1 cellular context compared by ENCODE assay signal in the genomic region with DNA sequence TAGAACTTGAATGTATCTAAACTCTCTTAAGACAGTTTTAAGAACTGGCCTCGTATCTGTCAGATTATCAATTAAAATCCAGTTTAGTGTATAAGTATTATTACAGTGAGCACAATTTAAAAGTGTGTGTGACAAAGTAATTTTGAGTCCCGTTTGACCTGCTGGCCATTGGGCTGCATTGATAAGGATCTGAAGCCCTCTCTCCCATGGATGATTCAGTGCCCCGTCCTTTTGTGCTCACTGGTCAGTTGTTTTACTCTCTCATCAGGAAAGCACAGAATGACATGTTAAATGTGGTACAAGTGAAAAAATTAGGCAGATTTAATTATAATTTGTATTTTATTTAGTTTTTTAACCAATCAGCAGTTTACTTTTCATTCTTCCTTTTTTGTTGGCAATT.
TF ChIP-seq lines count a peak whose summit lies in the region.

No MANE protein-coding gene starts in this region.

TF ChIP-seq in HCT116, 20 proteins besides CTCF, POLR2A, EP300 and RAD21 (continued from another document):
- TF ChIP-seq, protein P1, sequence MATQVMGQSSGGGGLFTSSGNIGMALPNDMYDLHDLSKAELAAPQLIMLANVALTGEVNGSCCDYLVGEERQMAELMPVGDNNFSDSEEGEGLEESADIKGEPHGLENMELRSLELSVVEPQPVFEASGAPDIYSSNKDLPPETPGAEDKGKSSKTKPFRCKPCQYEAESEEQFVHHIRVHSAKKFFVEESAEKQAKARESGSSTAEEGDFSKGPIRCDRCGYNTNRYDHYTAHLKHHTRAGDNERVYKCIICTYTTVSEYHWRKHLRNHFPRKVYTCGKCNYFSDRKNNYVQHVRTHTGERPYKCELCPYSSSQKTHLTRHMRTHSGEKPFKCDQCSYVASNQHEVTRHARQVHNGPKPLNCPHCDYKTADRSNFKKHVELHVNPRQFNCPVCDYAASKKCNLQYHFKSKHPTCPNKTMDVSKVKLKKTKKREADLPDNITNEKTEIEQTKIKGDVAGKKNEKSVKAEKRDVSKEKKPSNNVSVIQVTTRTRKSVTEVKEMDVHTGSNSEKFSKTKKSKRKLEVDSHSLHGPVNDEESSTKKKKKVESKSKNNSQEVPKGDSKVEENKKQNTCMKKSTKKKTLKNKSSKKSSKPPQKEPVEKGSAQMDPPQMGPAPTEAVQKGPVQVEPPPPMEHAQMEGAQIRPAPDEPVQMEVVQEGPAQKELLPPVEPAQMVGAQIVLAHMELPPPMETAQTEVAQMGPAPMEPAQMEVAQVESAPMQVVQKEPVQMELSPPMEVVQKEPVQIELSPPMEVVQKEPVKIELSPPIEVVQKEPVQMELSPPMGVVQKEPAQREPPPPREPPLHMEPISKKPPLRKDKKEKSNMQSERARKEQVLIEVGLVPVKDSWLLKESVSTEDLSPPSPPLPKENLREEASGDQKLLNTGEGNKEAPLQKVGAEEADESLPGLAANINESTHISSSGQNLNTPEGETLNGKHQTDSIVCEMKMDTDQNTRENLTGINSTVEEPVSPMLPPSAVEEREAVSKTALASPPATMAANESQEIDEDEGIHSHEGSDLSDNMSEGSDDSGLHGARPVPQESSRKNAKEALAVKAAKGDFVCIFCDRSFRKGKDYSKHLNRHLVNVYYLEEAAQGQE (IDR thresholded peaks at IDR 0.05; ENCODE audit: low read depth): no peak
- TF ChIP-seq, protein P2, sequence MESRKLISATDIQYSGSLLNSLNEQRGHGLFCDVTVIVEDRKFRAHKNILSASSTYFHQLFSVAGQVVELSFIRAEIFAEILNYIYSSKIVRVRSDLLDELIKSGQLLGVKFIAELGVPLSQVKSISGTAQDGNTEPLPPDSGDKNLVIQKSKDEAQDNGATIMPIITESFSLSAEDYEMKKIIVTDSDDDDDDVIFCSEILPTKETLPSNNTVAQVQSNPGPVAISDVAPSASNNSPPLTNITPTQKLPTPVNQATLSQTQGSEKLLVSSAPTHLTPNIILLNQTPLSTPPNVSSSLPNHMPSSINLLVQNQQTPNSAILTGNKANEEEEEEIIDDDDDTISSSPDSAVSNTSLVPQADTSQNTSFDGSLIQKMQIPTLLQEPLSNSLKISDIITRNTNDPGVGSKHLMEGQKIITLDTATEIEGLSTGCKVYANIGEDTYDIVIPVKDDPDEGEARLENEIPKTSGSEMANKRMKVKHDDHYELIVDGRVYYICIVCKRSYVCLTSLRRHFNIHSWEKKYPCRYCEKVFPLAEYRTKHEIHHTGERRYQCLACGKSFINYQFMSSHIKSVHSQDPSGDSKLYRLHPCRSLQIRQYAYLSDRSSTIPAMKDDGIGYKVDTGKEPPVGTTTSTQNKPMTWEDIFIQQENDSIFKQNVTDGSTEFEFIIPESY (IDR thresholded peaks at IDR 0.05; ENCODE audit: extremely low read depth, insufficient replicate concordance, low read length): no peak
